ENCODE assay signal across 8 cellular contexts in genomic region chr9:35664531-35665470, GRCh38. TPM values are rescaled to one million over a fixed set of nuclear protein-coding genes. Genes with fewer than 3 reads are reported as not detected.
A peak's percentile ranks its signal among the peaks of the same experiment; 100 is the strongest.
DNase-seq lines count a peak whose midpoint lies in the region; ATAC-seq and TF ChIP-seq lines count a peak whose summit lies in the region.

Gene ARHGEF39, minus strand, starts transcription at chr9:35665195. Its CDS starts 26 bp downstream, at chr9:35665169.

- peaks cover 53% of the 10 kb centered on the region for H3K4me1 Mint-ChIP-seq in activated naive CD8-positive, alpha-beta T cell treated with anti-CD3 and anti-CD28 coated beads, Interleukin-2, amount 10 ng/mL, durations not matched to agents 7 days and 5 days

- H2BK5ac ChIP-seq in trophoblast cell (ENCODE audit: low read depth, low read length, poor library complexity), result peak within 1 kb of the TSS; percentile 60

- peak; percentile 87 for ATAC-seq in activated naive CD8-positive, alpha-beta T cell treated with anti-CD3 and anti-CD28 coated beads, Interleukin-2, amount 10 ng/mL, durations not matched to agents 7 days and 5 days (ENCODE audit: low read depth)
- ATAC-seq in heart left ventricle, result peak; percentile 53 to 89 (median 84)

- H3K27me3 ChIP-seq in heart left ventricle (no peaks in the 10 kb centered on the region), trophoblast cell (ENCODE audit: insufficient read depth, low read length) (no peaks in the 10 kb centered on the region)

- H2BK120ac ChIP-seq in trophoblast cell (ENCODE audit: insufficient read depth, low read length, poor library complexity), result peak within 1 kb of the TSS; percentile 77

- peak; percentile 66 for TF ChIP-seq POLR2A in GM10847 (IDR thresholded peaks at IDR 0.05; ENCODE audit: extremely low read depth, insufficient read length)
- peak in 1 of 2 donors; percentile 44 for TF ChIP-seq POLR2A in heart left ventricle (IDR thresholded peaks at IDR 0.05)

- CTCF ChIA-PET in HEK293T (lab: Yijun Ruan, JAX), result interaction anchor here (0.5 to 1.1 kb wide), 3 partner anchors 18 to 61 kb away, joined by 3 to 6 read pairs (median 4); no protein-coding TSS in a partner anchor

- peak within 1 kb of the TSS; percentile 87 for H3K27ac Mint-ChIP-seq in activated naive CD8-positive, alpha-beta T cell treated with anti-CD3 and anti-CD28 coated beads, Interleukin-2, amount 10 ng/mL, durations not matched to agents 7 days and 5 days

- H3K9me3 Mint-ChIP-seq in activated naive CD8-positive, alpha-beta T cell treated with anti-CD3 and anti-CD28 coated beads, Interleukin-2, amount 10 ng/mL, durations not matched to agents 7 days and 5 days, result peaks cover 5% of the 10 kb centered on the region

- peaks cover 5% of the 10 kb centered on the region for H3K79me2 ChIP-seq in trophoblast cell (ENCODE audit: control insufficient read depth, insufficient read depth, low read length, poor library complexity)

- H2AFZ ChIP-seq in trophoblast cell (ENCODE audit: insufficient read depth, low read length, poor library complexity), result peak within 1 kb of the TSS; percentile 95

- TF ChIP-seq CTCF in heart left ventricle (IDR thresholded peaks at IDR 0.05), result peak in 7 of 12 donors; percentile 7 to 41 (median 17)

- peak within 1 kb of the TSS; percentile 95 for H4K8ac ChIP-seq in trophoblast cell (ENCODE audit: low read depth, low read length)

- H3K79me1 ChIP-seq in trophoblast cell (ENCODE audit: low read length), result peaks cover 6% of the 10 kb centered on the region

- H3K14ac ChIP-seq in trophoblast cell (ENCODE audit: low read length), result peak within 1 kb of the TSS; percentile 94

- H3K4ac ChIP-seq in trophoblast cell (ENCODE audit: low read depth, low read length), result peak within 1 kb of the TSS; percentile 82

- H3K9ac ChIP-seq in SK-N-MC (ENCODE audit: insufficient read length) (peak within 1 kb of the TSS; percentile 87), trophoblast cell (ENCODE audit: low read length) (peak within 1 kb of the TSS; percentile 83)

- no peaks in the 10 kb centered on the region for H3K9me3 ChIP-seq in SK-N-MC (ENCODE audit: low read depth, low read length)
- no peaks in the 10 kb centered on the region for H3K9me3 ChIP-seq in heart left ventricle
- H3K9me3 ChIP-seq in trophoblast cell (ENCODE audit: insufficient read depth, low read depth, low read length), result peaks cover 2% of the 10 kb centered on the region

- peaks cover 25% of the 10 kb centered on the region for H3K36me3 Mint-ChIP-seq in activated naive CD8-positive, alpha-beta T cell treated with anti-CD3 and anti-CD28 coated beads, Interleukin-2, amount 10 ng/mL, durations not matched to agents 7 days and 5 days

- peak; percentile 90 for DNase-seq in HEK293T (ENCODE audit: extremely low spot score)
- DNase-seq in MV-4-11 (lab: John Stamatoyannopoulos, UW), result peak; percentile 77
- DNase-seq in SK-N-MC (ENCODE audit: low read depth, low spot score), result no peak
- DNase-seq in activated naive CD8-positive, alpha-beta T cell treated with anti-CD3 and anti-CD28 coated beads, Interleukin-2, amount 10 ng/mL, durations not matched to agents 7 days and 5 days, result peak; percentile 87
- peak; percentile 78 to 92 (median 86) for DNase-seq in heart left ventricle
- DNase-seq in trophoblast cell, result peak; percentile 73 to 85
- DNase-seq in GOT3 (lab: John Stamatoyannopoulos, UW), result no peak

- peak within 1 kb of the TSS; percentile 93 for H3K18ac ChIP-seq in trophoblast cell (ENCODE audit: low read length)

- H2BK12ac ChIP-seq in trophoblast cell (ENCODE audit: low read length), result no peak within 1 kb of the TSS

- H4K91ac ChIP-seq in trophoblast cell (ENCODE audit: low read depth, low read length), result peak within 1 kb of the TSS; percentile 95

- H3K36me3 ChIP-seq in SK-N-MC (ENCODE audit: insufficient read depth, low read length) (peaks cover 27% of the 10 kb centered on the region), heart left ventricle (peaks cover 0 to 22% (median 16%) of the 10 kb centered on the region in 9 donors), trophoblast cell (ENCODE audit: control insufficient read depth in 1 of 2, insufficient read depth in 2 of 2, low read length in 2 of 2) (peaks cover 13 to 16% of the 10 kb centered on the region in 2 experiments)

- POLR2A ChIA-PET in HEK293T (lab: Yijun Ruan, JAX), result interaction anchor here (0.7 to 2.6 kb wide), 13 partner anchors 9 to 84 kb away, joined by 3 to 14 read pairs (median 5); partner anchors contain the start of genes CREB3, GBA2, RGP1 and TPM2
- POLR2A ChIA-PET in activated naive CD8-positive, alpha-beta T cell treated with anti-CD3 and anti-CD28 coated beads, Interleukin-2, amount 10 ng/mL, durations not matched to agents 7 days and 5 days (lab: Charles Lee), result interaction anchor here (0.7 to 10.6 kb wide), 24 partner anchors 8 to 147 kb away, joined by 3 to 214 read pairs (median 5); partner anchors contain the start of genes CA9, CREB3, GBA2 and RGP1

- intact Hi-C loops in heart left ventricle (cut with DNase I), result loop anchor here in 6 of 10 donors (5.0 kb wide), 4 partner anchors 32 to 82 kb away; partner anchors contain the start of genes GBA2 (in 1 of the 6) and RGP1 (in 1 of the 6)

- peak within 1 kb of the TSS; percentile 81 for H2AK5ac ChIP-seq in trophoblast cell (ENCODE audit: low read length)

- peak within 1 kb of the TSS; percentile 89 for H3K4me2 ChIP-seq in trophoblast cell (ENCODE audit: low read length)

- H3K4me1 ChIP-seq in heart left ventricle (peaks cover 0 to 50% (median 27%) of the 10 kb centered on the region in 12 donors), trophoblast cell (ENCODE audit: control insufficient read depth in 1 of 2, insufficient read depth in 2 of 2, low read length in 2 of 2) (peaks cover 17 to 23% of the 10 kb centered on the region in 2 experiments)

- no peaks in the 10 kb centered on the region for H3K27me3 Mint-ChIP-seq in activated naive CD8-positive, alpha-beta T cell treated with anti-CD3 and anti-CD28 coated beads, Interleukin-2, amount 10 ng/mL, durations not matched to agents 7 days and 5 days

- WGBS in heart left ventricle, 4 donors, result 8 to 13% (median 8%) methylated on average over 28 to 58 of the region's 58 CpGs
- no CpG with 5 or more reads among the region's 58 CpGs for WGBS in trophoblast cell (ENCODE audit: extremely low coverage, insufficient coverage, insufficient read length)

- H3K27ac ChIP-seq in SK-N-MC (peak within 1 kb of the TSS; percentile 70), heart left ventricle (peak within 1 kb of the TSS in 11 of 12 donors; percentile 14 to 99 (median 61)), trophoblast cell (ENCODE audit: low read depth, low read length) (no peak within 1 kb of the TSS)

- H3K4me3 Mint-ChIP-seq in activated naive CD8-positive, alpha-beta T cell treated with anti-CD3 and anti-CD28 coated beads, Interleukin-2, amount 10 ng/mL, durations not matched to agents 7 days and 5 days, result peak within 1 kb of the TSS; percentile 91

- peak within 1 kb of the TSS; percentile 88 for H4K12ac ChIP-seq in trophoblast cell (ENCODE audit: low read depth, low read length)

- H3K23ac ChIP-seq in trophoblast cell (ENCODE audit: low read length), result no peak within 1 kb of the TSS

- H3K4me3 ChIP-seq in SK-N-MC, result peak within 1 kb of the TSS; percentile 95
- H3K4me3 ChIP-seq in heart left ventricle, result peak within 1 kb of the TSS; percentile 37 to 65 (median 56)
- H3K4me3 ChIP-seq in trophoblast cell (ENCODE audit: low read depth, low read length), result peak within 1 kb of the TSS; percentile 80

TF ChIP-seq in HEK293T, 16 proteins besides CTCF, POLR2A, EP300 and RAD21:
- peak; percentile 60; the same call in 1 of the 2 replicates for TF ChIP-seq FOXM1 (IDR thresholded peaks at IDR 0.05; ENCODE audit: borderline replicate concordance)
- no peak for TF ChIP-seq LEF1 (IDR thresholded peaks at IDR 0.05; ENCODE audit: borderline replicate concordance)
- peak; percentile 45; the same call in 1 of the 2 replicates for TF ChIP-seq L3MBTL2 (conservative IDR thresholded peaks at IDR 0.05)
- TF ChIP-seq ELF4 (IDR thresholded peaks at IDR 0.05), result peak; percentile 35; the same call in 1 of the 2 replicates
TF ChIP-seq in HEK293T: peak in this region for 3.

RNA-seq across cellular contexts. Expression of gene ARHGEF39, which starts in this region (rescaled TPM):
- total RNA-seq in activated naive CD8-positive, alpha-beta T cell treated with anti-CD3 and anti-CD28 coated beads, Interleukin-2, amount 10 ng/mL, durations not matched to agents 7 days and 5 days, result 10 to 100 TPM; 13.1 to 13.4 TPM
- total RNA-seq in heart left ventricle, result 1 to 10 TPM in 1 of 9 donors, under 1 TPM in 8; 0.11 to 1.2 (median 0.27) TPM
- under 1 TPM; 0.12 to 0.30 TPM for polyA plus RNA-seq in heart left ventricle
- 6.7 and 7.0 TPM in 2 replicates for polyA plus RNA-seq in trophoblast cell (2013)

Comparison
In these comparisons a context has a peak if more than half of its experiments do, and no peak if none do; other contexts are left out.
1. RNA of gene ARHGEF39 (total RNA-seq): 13.1 to 13.4 TPM in activated naive CD8-positive, alpha-beta T cell treated with anti-CD3 and anti-CD28 coated beads, Interleukin-2, amount 10 ng/mL, durations not matched to agents 7 days and 5 days; 0.11 to 1.2 TPM in heart left ventricle; every median in the first group is over 4 times any median in the second.
2. DNase-seq: peak in HEK293T (single experiment), MV-4-11 (single experiment), activated naive CD8-positive, alpha-beta T cell treated with anti-CD3 and anti-CD28 coated beads, Interleukin-2, amount 10 ng/mL, durations not matched to agents 7 days and 5 days (single experiment), heart left ventricle (5 of 5) and trophoblast cell (2 of 2); none in SK-N-MC (single experiment) and GOT3 (single experiment).
3. Peak in every context shown above with its lines, with median percentiles within 50 percentile points of each other: H3K4me3 ChIP-seq.